In genomic region chr5:143013176-143013575, GRCh38 we compare ENCODE assay signal across 30 cellular contexts.
"Had no signal": no experiment of that assay in that cellular context is flagged by ENCODE, and none has a peak within 500 bp of the region (broad histone marks: within the 10 kb centered on the region; RNA-seq: fewer than 3 reads in every experiment).

No MANE protein-coding gene starts in this region.

- H3K27me3 Mint-ChIP-seq: naive thymus-derived CD8-positive, alpha-beta T cell; natural killer cell treated with Interleukin-12 subunit alpha and Interleukin-12 subunit beta and Interleukin-15 and Interleukin-18, amount 100 ng/mL, for 72 hours; stimulated activated memory B cell treated with anti-CD40 and anti-IgM and Interleukin-4, amounts not matched to agents 10 μg/mL and 1 μg/mL and 100 μg/mL, for 72 hours; stimulated activated naive CD8-positive, alpha-beta T cell treated with anti-CD3 and anti-CD28 coated beads, Interleukin-15, amount 100 ng/mL, for 72 hours; type B pancreatic cell had no signal

- H3K4me1 ChIP-seq: uterus had no signal

- H3K36me3 ChIP-seq: pancreas, suprapubic skin, upper lobe of right lung, uterus had no signal

- H3K9me3 Mint-ChIP-seq: naive thymus-derived CD8-positive, alpha-beta T cell had no signal

- H3K27me3 ChIP-seq: neutrophil, pancreas, spleen, suprapubic skin, testis, tibial artery, transverse colon, upper lobe of right lung, uterus had no signal

- DNase-seq: naive thymus-derived CD8-positive, alpha-beta T cell; nephron progenitor cell; nucleus accumbens; pancreas; psoas muscle; right cardiac atrium; spleen; stimulated activated CD4-positive, alpha-beta T cell treated with anti-CD3 and anti-CD28 coated beads, Interleukin-12 subunit alpha, Interleukin-12 subunit beta, amount 100 ng/mL, for 4 hours; stimulated activated CD4-positive, alpha-beta T cell treated with anti-CD3 and anti-CD28 coated beads, Interleukin-1b, Interleukin-23, amount 100 ng/mL, for 48 hours; stimulated activated CD4-positive, alpha-beta T cell treated with anti-CD3 and anti-CD28 coated beads, Interleukin-4, amount 100 ng/mL, for 1 hour; stimulated activated CD4-positive, alpha-beta T cell treated with anti-CD3 and anti-CD28 coated beads, Interleukin-4, amount 100 ng/mL, for 4 hours; stimulated activated CD8-positive, alpha-beta memory T cell treated with anti-CD3 and anti-CD28 coated beads, Interleukin-4, amount 100 ng/mL, for 48 hours; stimulated activated naive CD4-positive, alpha-beta T cell; stimulated activated naive CD8-positive, alpha-beta T cell treated with anti-CD3 and anti-CD28 coated beads, Interleukin-15, amount 100 ng/mL, for 72 hours; stimulated activated naive CD8-positive, alpha-beta T cell treated with anti-CD3 and anti-CD28 coated beads, Interleukin-15, Interleukin-2, amounts not matched to agents 100 U/mL and 50 U/mL, for 24 hours; substantia nigra; testis; tibial artery; transverse colon; upper lobe of right lung; uterus had no signal

- H3K9me3 ChIP-seq: neutrophil, pancreas, psoas muscle, suprapubic skin, testis, tibial artery, transverse colon, upper lobe of right lung, uterus had no signal

- H3K4me2 ChIP-seq: smooth muscle cell had no signal

- H3K27ac ChIP-seq: pancreas, psoas muscle, skin epidermis, spleen, suprapubic skin, testis, tibial artery, transverse colon, upper lobe of right lung, uterus had no signal

- ATAC-seq: naive thymus-derived CD8-positive, alpha-beta T cell; natural killer cell treated with Interleukin-12 subunit alpha and Interleukin-12 subunit beta and Interleukin-15 and Interleukin-18, amount 100 ng/mL, for 72 hours; pancreas; right cardiac atrium; sciatic nerve; stimulated activated memory B cell treated with anti-CD40 and anti-IgM and Interleukin-4, amounts not matched to agents 10 μg/mL and 1 μg/mL and 100 μg/mL, for 72 hours; stimulated activated naive CD8-positive, alpha-beta T cell treated with anti-CD3 and anti-CD28 coated beads, Interleukin-15, amount 100 ng/mL, for 72 hours; stimulated activated naive CD8-positive, alpha-beta T cell treated with anti-CD3 and anti-CD28 coated beads, Interleukin-15, Interleukin-2, amounts not matched to agents 100 U/mL and 50 U/mL, for 24 hours had no signal

- H3K4me3 ChIP-seq: pancreas, psoas muscle, skin epidermis, smooth muscle cell, spleen, suprapubic skin, testis, tibial artery, transverse colon, upper lobe of right lung, uterus had no signal

- FAIRE-seq: pancreas had no signal

- H3K4me3 Mint-ChIP-seq: naive thymus-derived CD8-positive, alpha-beta T cell; natural killer cell treated with Interleukin-12 subunit alpha and Interleukin-12 subunit beta and Interleukin-15 and Interleukin-18, amount 100 ng/mL, for 72 hours; nephron progenitor cell; neural crest cell; stimulated activated memory B cell treated with anti-CD40 and anti-IgM and Interleukin-4, amounts not matched to agents 10 μg/mL and 1 μg/mL and 100 μg/mL, for 72 hours; stimulated activated naive CD8-positive, alpha-beta T cell treated with anti-CD3 and anti-CD28 coated beads, Interleukin-15, amount 100 ng/mL, for 72 hours; type B pancreatic cell had no signal

- H3K27ac Mint-ChIP-seq: nephron progenitor cell; stimulated activated memory B cell treated with anti-CD40 and anti-IgM and Interleukin-4, amounts not matched to agents 10 μg/mL and 1 μg/mL and 100 μg/mL, for 72 hours; type B pancreatic cell had no signal
